In genomic region chr7:4725014-4725951, GRCh38 we compare ENCODE assay signal across 8 cellular contexts. TPM values are rescaled to one million over a fixed set of nuclear protein-coding genes. Genes with fewer than 3 reads are reported as not detected.
DNase-seq lines count a peak whose midpoint lies in the region; ATAC-seq and TF ChIP-seq lines count a peak whose summit lies in the region.

No MANE protein-coding gene starts in this region.

- peak; percentile 83 for ATAC-seq in CD4-positive, alpha-beta T cell (ENCODE audit: poor library complexity)
- peak; percentile 75 for ATAC-seq in GM21360 (IDR thresholded peaks at IDR 0.05; ENCODE audit: unreplicated experiment)
- ATAC-seq in right lobe of liver = peak; percentile 88 to 93 (median 90)

- TF ChIP-seq CTCF in CD4-positive, alpha-beta T cell (IDR thresholded peaks at IDR 0.05) = no peak
- no peak for TF ChIP-seq CTCF in right lobe of liver (IDR thresholded peaks at IDR 0.05)

- peak overlapping the region; percentile 48 for H3K27ac ChIP-seq in CD4-positive, alpha-beta T cell (ENCODE audit: low read depth, low read length)
- peak overlapping the region; percentile 58 for H3K27ac ChIP-seq in HUES64 (ENCODE audit: low read depth, low read length)
- H3K27ac ChIP-seq in right lobe of liver = peak overlapping the region; percentile 94 to 98 (median 95)

- H3K4me1 Mint-ChIP-seq in CD4-positive, alpha-beta T cell (ENCODE audit: low read depth) = peaks cover 44% of the 10 kb centered on the region

- H3K36me3 Mint-ChIP-seq in CD4-positive, alpha-beta T cell (ENCODE audit: low read depth) = peaks cover 50% of the 10 kb centered on the region

- CTCF ChIA-PET in CD4-positive, alpha-beta T cell (lab: Charles Lee) = interaction anchor here (0.6 to 2.2 kb wide), 4 partner anchors 10 to 84 kb away, joined by 3 to 8 read pairs (median 4); no protein-coding TSS in a partner anchor

- peak in 6 of 10 experiments; percentile 22 to 49 (median 32) for DNase-seq in CD4-positive, alpha-beta T cell
- peak; percentile 67 for DNase-seq in activated CD4-positive, alpha-beta T cell treated with anti-CD3 and anti-CD28 coated beads for 48 hours
- DNase-seq in dermis microvascular lymphatic vessel endothelial cell (ENCODE audit: low read depth in 2 of 2) (peak; percentile 94 to 95), right lobe of liver (peak; percentile 88 to 94 (median 92)), OCI-M1 (lab: John Stamatoyannopoulos, UW) (no peak)
- DNase-seq in stimulated activated CD8-positive, alpha-beta memory T cell treated with anti-CD3 and anti-CD28 coated beads, Interleukin-15, amount 100 ng/mL, for 24 hours (ENCODE audit: low read depth) = peak; percentile 16

- H3K4me1 ChIP-seq in HUES64 (ENCODE audit: insufficient read depth, low read length) = peaks cover 11% of the 10 kb centered on the region; the same call in 1 of the 2 replicates
- peaks cover 0 to 22% (median 10%) of the 10 kb centered on the region in 4 donors for H3K4me1 ChIP-seq in right lobe of liver

- peak overlapping the region; percentile 52; the same call in 1 of the 2 replicates for H3K9ac ChIP-seq in HUES64 (ENCODE audit: low read depth, low read length)

- WGBS in HUES64 = 32% methylated on average over 50 of the region's 50 CpGs
- WGBS in right lobe of liver (ENCODE audit: insufficient coverage, low coverage, low lambda C conversion rate, missing lambda C conversion rate) = 0% methylated on average over 15 of the region's 50 CpGs

- H3K36me3 ChIP-seq in HUES64 (ENCODE audit: insufficient read depth, low read length) (no peaks in the 10 kb centered on the region), right lobe of liver (no peaks in the 10 kb centered on the region)

- no peaks in the 10 kb centered on the region for H3K27me3 ChIP-seq in CD4-positive, alpha-beta T cell (ENCODE audit: control insufficient read depth, insufficient read depth, low read length)
- H3K27me3 ChIP-seq in HUES64 (ENCODE audit: insufficient read depth, low read length) (no peaks in the 10 kb centered on the region), right lobe of liver (no peaks in the 10 kb centered on the region)

- POLR2A ChIA-PET in CD4-positive, alpha-beta T cell (lab: Charles Lee) = interaction anchor here (0.9 to 2.8 kb wide), 8 partner anchors 8 to 83 kb away, joined by 3 to 14 read pairs (median 4); partner anchors contain the start of genes AP5Z1 and FOXK1

- no peaks in the 10 kb centered on the region for H3K27me3 Mint-ChIP-seq in CD4-positive, alpha-beta T cell

- peak overlapping the region; percentile 94 for H3K27ac Mint-ChIP-seq in CD4-positive, alpha-beta T cell

- peak overlapping the region; percentile 45 for H3K4me3 ChIP-seq in HUES64 (ENCODE audit: low read length)
- peak overlapping the region; percentile 53 to 67 (median 62) for H3K4me3 ChIP-seq in right lobe of liver

- no peaks in the 10 kb centered on the region for H3K9me3 ChIP-seq in CD4-positive, alpha-beta T cell (ENCODE audit: control insufficient read depth, low read length)
- H3K9me3 ChIP-seq in HUES64 (ENCODE audit: insufficient read depth, low read depth, low read length) (no peaks in the 10 kb centered on the region), right lobe of liver (no peaks in the 10 kb centered on the region)

- TF ChIP-seq POLR2A in right lobe of liver (IDR thresholded peaks at IDR 0.05) = peak; percentile 76

- intact Hi-C loops in CD4-positive, alpha-beta T cell (cut with DNase I, micrococcal nuclease) = no loop called here
- intact Hi-C loops in right lobe of liver (cut with DNase I) = no loop called here

- peak overlapping the region; percentile 93 for H3K4me3 Mint-ChIP-seq in CD4-positive, alpha-beta T cell

- no peaks in the 10 kb centered on the region for H3K9me3 Mint-ChIP-seq in CD4-positive, alpha-beta T cell

RNA-seq across cellular contexts. Expression of gene FOXK1, which starts 43.2 kb away (rescaled TPM):
- total RNA-seq in CD4-positive, alpha-beta T cell = 10 to 100 TPM; 67.8 to 68.1 TPM
- 4.2 TPM for polyA plus RNA-seq in HUES64 (2013, experiment 1 of 2)
- 5.6 TPM for polyA plus RNA-seq in HUES64 (2013, experiment 2 of 2)
- 21.2 TPM in 2 replicates for total RNA-seq in dermis microvascular lymphatic vessel endothelial cell
- 1 to 10 TPM; 3.8 to 8.4 (median 6.9) TPM for total RNA-seq in right lobe of liver

RNA-seq across cellular contexts. Expression of gene AP5Z1, which starts 50.1 kb away (rescaled TPM):
- 100 to 1,000 TPM in 1 of 2 experiments, 10 to 100 TPM in 1; 93.5 to 102 TPM for total RNA-seq in CD4-positive, alpha-beta T cell
- 16.0 TPM for polyA plus RNA-seq in HUES64 (2013, experiment 1 of 2)
- 10.6 TPM for polyA plus RNA-seq in HUES64 (2013, experiment 2 of 2)
- total RNA-seq in dermis microvascular lymphatic vessel endothelial cell = 17.6 and 33.1 TPM in 2 replicates
- 10 to 100 TPM in 5 of 6 experiments, 1 to 10 TPM in 1; 9.7 to 23.6 (median 14.2) TPM for total RNA-seq in right lobe of liver
